In genomic region chr11:115194798-115195101, GRCh38 we compare ENCODE assay signal across 10 cellular contexts.
DNase-seq lines count a peak whose midpoint lies in the region; ATAC-seq and TF ChIP-seq lines count a peak whose summit lies in the region.
"Had no signal": no experiment of that assay in that cellular context is flagged by ENCODE, and none has a peak within 500 bp of the region (broad histone marks: within the 10 kb centered on the region; RNA-seq: fewer than 3 reads in every experiment).

No MANE protein-coding gene starts in this region.

- DNase-seq in Right ventricle myocardium superior (no peak), left cardiac atrium (no peak), GM23248 (peak; percentile 58), NCI-H1436 (lab: John Stamatoyannopoulos, UW) (no peak), GM03348 (ENCODE audit: low spot score) (no peak), NCI-H128 (lab: John Stamatoyannopoulos, UW; ENCODE audit: unreplicated experiment) (no peak)
- peak in 1 of 2 donors; percentile 70 for DNase-seq in stimulated activated effector memory CD8-positive, alpha-beta T cell treated with anti-CD3 and anti-CD28 coated beads, Interleukin-12 subunit alpha, Interleukin-12 subunit beta, amount 100 ng/mL, for 72 hours (ENCODE audit: low spot score in 2 of 2)

- peak overlapping the region; percentile 60 for H3K4me3 Mint-ChIP-seq in stimulated activated effector memory CD8-positive, alpha-beta T cell treated with anti-CD3 and anti-CD28 coated beads, Interleukin-12 subunit alpha, Interleukin-12 subunit beta, amount 100 ng/mL, for 72 hours

- H3K27ac Mint-ChIP-seq in stimulated activated effector memory CD8-positive, alpha-beta T cell treated with anti-CD3 and anti-CD28 coated beads, Interleukin-12 subunit alpha, Interleukin-12 subunit beta, amount 100 ng/mL, for 72 hours = peak overlapping the region; percentile 94

- H3K36me3 ChIP-seq in GM23248 (ENCODE audit: low read depth) (no peaks in the 10 kb centered on the region), SU-DHL-6 (ENCODE audit: low read length) (no peaks in the 10 kb centered on the region)
- H3K36me3 ChIP-seq: BLaER1 treated with 17β-estradiol and CSF1 and Interleukin-3, amounts not matched to agents 10 nM and 100 nM had no signal

- H3K9ac ChIP-seq in GM23248 (no peak overlapping the region), SU-DHL-6 (ENCODE audit: low read length) (no peak overlapping the region)
- H3K9ac ChIP-seq: BLaER1 treated with 17β-estradiol and CSF1 and Interleukin-3, amounts not matched to agents 10 nM and 100 nM; parathyroid adenoma had no signal

- H2AFZ ChIP-seq in GM23248 (no peak overlapping the region), SU-DHL-6 (ENCODE audit: low read depth, low read length, severe bottlenecking) (no peak overlapping the region)
- H2AFZ ChIP-seq: parathyroid adenoma had no signal

- in situ Hi-C loops in GM23248 (cut with MboI) = no loop called here

- no peaks in the 10 kb centered on the region for H3K36me3 Mint-ChIP-seq in stimulated activated effector memory CD8-positive, alpha-beta T cell treated with anti-CD3 and anti-CD28 coated beads, Interleukin-12 subunit alpha, Interleukin-12 subunit beta, amount 100 ng/mL, for 72 hours

- H3K9me2 ChIP-seq in GM23248 (ENCODE audit: insufficient read depth) = no peaks in the 10 kb centered on the region; the same call in 1 of the 2 replicates
- no peaks in the 10 kb centered on the region for H3K9me2 ChIP-seq in SU-DHL-6 (replicated peaks; ENCODE audit: insufficient read depth, low read length)

- H3F3A ChIP-seq in GM23248 (ENCODE audit: insufficient read depth) (peaks cover 9% of the 10 kb centered on the region), SU-DHL-6 (ENCODE audit: insufficient read depth) (no peaks in the 10 kb centered on the region)

- H3K4me3 ChIP-seq in GM23248 = no peak overlapping the region
- no peak overlapping the region for H3K4me3 ChIP-seq in SU-DHL-6 (ENCODE audit: insufficient read depth, low read length, poor library complexity, severe bottlenecking)
- H3K4me3 ChIP-seq: BLaER1 treated with 17β-estradiol and CSF1 and Interleukin-3, amounts not matched to agents 10 nM and 100 nM had no signal

- H3K9me3 ChIP-seq in GM23248 (ENCODE audit: low read depth) = no peaks in the 10 kb centered on the region
- no peaks in the 10 kb centered on the region for H3K9me3 ChIP-seq in SU-DHL-6 (ENCODE audit: insufficient read depth, low read length)
- H3K9me3 ChIP-seq: BLaER1 treated with 17β-estradiol and CSF1 and Interleukin-3, amounts not matched to agents 10 nM and 100 nM had no signal

- no peaks in the 10 kb centered on the region for H3K27me3 ChIP-seq in GM23248 (replicated peaks; ENCODE audit: insufficient read depth)
- no peaks in the 10 kb centered on the region for H3K27me3 ChIP-seq in SU-DHL-6 (ENCODE audit: low read length)
- H3K27me3 ChIP-seq: BLaER1 treated with 17β-estradiol and CSF1 and Interleukin-3, amounts not matched to agents 10 nM and 100 nM had no signal

- H3K27ac ChIP-seq in GM23248 (no peak overlapping the region), SU-DHL-6 (ENCODE audit: low read depth, low read length) (no peak overlapping the region)
- H3K27ac ChIP-seq: BLaER1 treated with 17β-estradiol and CSF1 and Interleukin-3, amounts not matched to agents 10 nM and 100 nM; parathyroid adenoma had no signal

- no peak for TF ChIP-seq CTCF in SU-DHL-6 (IDR thresholded peaks at IDR 0.05; ENCODE audit: insufficient read depth, low read length, poor library complexity, severe bottlenecking)

- H4K20me1 ChIP-seq in GM23248 (ENCODE audit: insufficient read depth) (no peaks in the 10 kb centered on the region), SU-DHL-6 (ENCODE audit: low read depth, low read length) (no peaks in the 10 kb centered on the region)
- H4K20me1 ChIP-seq: BLaER1 treated with 17β-estradiol and CSF1 and Interleukin-3, amounts not matched to agents 10 nM and 100 nM had no signal

- H3K4me1 Mint-ChIP-seq in stimulated activated effector memory CD8-positive, alpha-beta T cell treated with anti-CD3 and anti-CD28 coated beads, Interleukin-12 subunit alpha, Interleukin-12 subunit beta, amount 100 ng/mL, for 72 hours = peaks cover 12% of the 10 kb centered on the region

- no peak overlapping the region for H3K4me2 ChIP-seq in GM23248 (ENCODE audit: unreplicated experiment)
- peak overlapping the region; percentile 10 for H3K4me2 ChIP-seq in SU-DHL-6 (ENCODE audit: low read depth, low read length, poor library complexity, severe bottlenecking)
- H3K4me2 ChIP-seq: BLaER1 treated with 17β-estradiol and CSF1 and Interleukin-3, amounts not matched to agents 10 nM and 100 nM had no signal

- peaks cover 8% of the 10 kb centered on the region for H3K4me1 ChIP-seq in GM23248 (ENCODE audit: insufficient read depth)
- H3K4me1 ChIP-seq: BLaER1 treated with 17β-estradiol and CSF1 and Interleukin-3, amounts not matched to agents 10 nM and 100 nM; parathyroid adenoma had no signal

- 42 to 53% methylated on average over 5 of the region's 5 CpGs for WGBS in GM23248 (ENCODE audit: low coverage in 1 of 2, low lambda C conversion rate in 2 of 2, missing lambda C conversion rate in 2 of 2), 2 experiments

- no peaks in the 10 kb centered on the region for H3K9me3 Mint-ChIP-seq in stimulated activated effector memory CD8-positive, alpha-beta T cell treated with anti-CD3 and anti-CD28 coated beads, Interleukin-12 subunit alpha, Interleukin-12 subunit beta, amount 100 ng/mL, for 72 hours

- no peaks in the 10 kb centered on the region for H3K79me2 ChIP-seq in GM23248 (ENCODE audit: insufficient read depth)
- H3K79me2 ChIP-seq in SU-DHL-6 (ENCODE audit: insufficient read depth, low read length) = no peaks in the 10 kb centered on the region
- H3K79me2 ChIP-seq: parathyroid adenoma had no signal

- peak; percentile 65 for ATAC-seq in Right ventricle myocardium superior (ENCODE audit: poor library complexity)
- ATAC-seq in left cardiac atrium = no peak
- ATAC-seq in stimulated activated effector memory CD8-positive, alpha-beta T cell treated with anti-CD3 and anti-CD28 coated beads, Interleukin-12 subunit alpha, Interleukin-12 subunit beta, amount 100 ng/mL, for 72 hours = peak; percentile 95

- intact Hi-C loops in Right ventricle myocardium superior (cut with DNase I) = no loop called here
- intact Hi-C loops in left cardiac atrium (cut with DNase I) = no loop called here

Comparison
In these comparisons a context has a peak if more than half of its experiments do, and no peak if none do; other contexts are left out.
1. ATAC-seq: peak in Right ventricle myocardium superior (single experiment) and stimulated activated effector memory CD8-positive, alpha-beta T cell treated with anti-CD3 and anti-CD28 coated beads, Interleukin-12 subunit alpha, Interleukin-12 subunit beta, amount 100 ng/mL, for 72 hours (single experiment); none in left cardiac atrium (0 of 2).